ENCODE assay signal across 18 cellular contexts in the genomic region with DNA sequence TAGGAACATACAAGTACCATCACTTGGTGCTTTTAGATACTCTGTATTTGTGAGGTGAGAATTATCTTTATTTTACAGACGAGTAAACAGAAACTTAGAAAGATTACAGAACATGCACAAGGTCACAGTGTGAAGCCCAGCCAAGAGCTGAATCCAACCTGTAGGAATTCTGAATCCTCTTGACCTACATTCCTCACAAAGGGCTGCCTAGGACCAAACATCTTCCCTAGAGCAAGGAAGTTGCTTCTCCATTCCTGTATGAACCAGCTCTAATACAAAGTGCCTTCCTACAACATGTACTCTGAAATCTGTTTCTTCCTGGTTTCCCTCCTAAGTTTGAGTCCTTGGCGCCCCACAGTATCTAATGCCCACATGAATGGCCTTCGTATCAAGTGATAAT. TPM values are rescaled to one million over a fixed set of nuclear protein-coding genes. Genes with fewer than 3 reads are reported as not detected.
A peak's percentile ranks its signal among the peaks of the same experiment; 100 is the strongest.
DNase-seq lines count a peak whose midpoint lies in the region; ATAC-seq and TF ChIP-seq lines count a peak whose summit lies in the region.
"Had no signal": no experiment of that assay in that cellular context is flagged by ENCODE, and none has a peak within 500 bp of the region (broad histone marks: within the 10 kb centered on the region; RNA-seq: fewer than 3 reads in every experiment).

No MANE protein-coding gene starts in this region.

- intact Hi-C loops in psoas muscle (cut with DNase I), result loop anchor here in 1 of 2 donors (5.0 kb wide), 1 partner anchor 192 kb away; a partner anchor contains a TSS

- no peaks in the 10 kb centered on the region for H3K9me3 ChIP-seq in HUES64 (ENCODE audit: insufficient read depth, low read depth, low read length)
- no peaks in the 10 kb centered on the region for H3K9me3 ChIP-seq in muscle layer of duodenum (ENCODE audit: control insufficient read depth in 1 of 2, low read length in 2 of 2)
- H3K9me3 ChIP-seq in psoas muscle, result no peaks in the 10 kb centered on the region
- H3K9me3 ChIP-seq: colonic mucosa, Peyer's patch, thoracic aorta had no signal

- no peaks in the 10 kb centered on the region for H3K27me3 ChIP-seq in HUES64 (ENCODE audit: insufficient read depth, low read length)
- no peaks in the 10 kb centered on the region for H3K27me3 ChIP-seq in muscle layer of duodenum (ENCODE audit: low read depth, low read length)
- peaks cover 0 to 41% (median 9%) of the 10 kb centered on the region in 3 donors for H3K27me3 ChIP-seq in psoas muscle (ENCODE audit: insufficient read depth in 3 of 3, low read length in 2 of 3)
- H3K27me3 ChIP-seq: colonic mucosa had no signal

- TF ChIP-seq CTCF in psoas muscle (IDR thresholded peaks at IDR 0.05), result no peak

- in situ Hi-C loops in Caki2 (cut with HindIII; ENCODE audit: low pct_unique_long_range_greater_than_20kb, low sequenced_read_pairs), result no loop called here

- DNase-seq in Caki2 (ENCODE audit: low read depth), result peak; percentile 33
- DNase-seq in cerebellar cortex (ENCODE audit: low spot score), result peak; percentile 25
- no peak for DNase-seq in DMS79 (lab: John Stamatoyannopoulos, UW)
- DNase-seq in psoas muscle, result no peak
- DNase-seq in retina, result no peak
- DNase-seq: activated CD4-positive, alpha-beta T cell treated with anti-CD3 and anti-CD28 coated beads for 4 hours; activated T-cell treated with anti-CD3 and anti-CD28 coated beads, Interleukin-2, amount 50 U/mL, for 72 hours; colonic mucosa; DMS 273 treated with DMSO at 0.1 percent for 48 hours; NCI-H1105 treated with DMSO at 0.1 percent for 48 hours; NCI-H345; nucleus accumbens; Peyer's patch had no signal

- H3K4me1 ChIP-seq in HUES64 (ENCODE audit: insufficient read depth, low read length) (peaks cover 33% of the 10 kb centered on the region), muscle layer of duodenum (ENCODE audit: control insufficient read depth in 1 of 2, insufficient read depth in 2 of 2, low read length in 2 of 2) (peaks cover 5 to 31% of the 10 kb centered on the region in 2 donors), psoas muscle (peaks cover 7% of the 10 kb centered on the region)
- H3K4me1 ChIP-seq: colonic mucosa had no signal

- H3K9ac ChIP-seq in HUES64 (ENCODE audit: low read depth, low read length), result peak overlapping the region; percentile 45

- H3K4me3 ChIP-seq in HUES64 (ENCODE audit: low read length), result peak overlapping the region; percentile 99
- no peak overlapping the region for H3K4me3 ChIP-seq in muscle layer of duodenum (ENCODE audit: low read depth in 1 of 2, low read length in 2 of 2)
- H3K4me3 ChIP-seq in psoas muscle, result no peak overlapping the region
- H3K4me3 ChIP-seq: colonic mucosa, Peyer's patch, thoracic aorta had no signal

- 83% methylated on average over 3 of the region's 3 CpGs for WGBS in HUES64
- 73 to 76% (median 74%) methylated on average over 3 of the region's 3 CpGs for WGBS in psoas muscle, 3 donors

- no peak overlapping the region for H3K27ac ChIP-seq in HUES64 (ENCODE audit: low read depth, low read length)
- peak overlapping the region; percentile 11 for H3K27ac ChIP-seq in muscle layer of duodenum (ENCODE audit: low read length)
- no peak overlapping the region for H3K27ac ChIP-seq in psoas muscle
- H3K27ac ChIP-seq: colonic mucosa, Peyer's patch had no signal

- ATAC-seq in HG03196 (IDR thresholded peaks at IDR 0.05; ENCODE audit: unreplicated experiment), result no peak
- ATAC-seq in psoas muscle, result no peak
- ATAC-seq: activated T-cell treated with anti-CD3 and anti-CD28 coated beads, Interleukin-2, amount 50 U/mL, for 72 hours; esophagus mucosa had no signal

- H3K36me3 ChIP-seq in HUES64 (ENCODE audit: insufficient read depth, low read length), result peaks cover 11% of the 10 kb centered on the region; the same call in 1 of the 2 replicates
- H3K36me3 ChIP-seq in muscle layer of duodenum (ENCODE audit: control insufficient read depth in 1 of 2, insufficient read depth in 2 of 2, low read length in 2 of 2), result no peaks in the 10 kb centered on the region
- no peaks in the 10 kb centered on the region for H3K36me3 ChIP-seq in psoas muscle (ENCODE audit: insufficient read depth in 1 of 2, low read depth in 1 of 2)
- H3K36me3 ChIP-seq: colonic mucosa, Peyer's patch, thoracic aorta had no signal

RNA-seq across cellular contexts. Expression of a gene that starts 2.9 kb away (rescaled TPM):
- total RNA-seq in Caki2 (2014; rRNA removed; shearing (Covaris generic); ENCODE audit: low replicate concordance), result 23.9 and 68.1 TPM in 2 replicates
- 56.1 TPM for polyA plus RNA-seq in HUES64 (2013, experiment 1 of 2)
- polyA plus RNA-seq in HUES64 (2013, experiment 2 of 2), result 69.5 TPM
- total RNA-seq in psoas muscle, result 10 to 100 TPM in 1 of 4 donors, 1 to 10 TPM in 3; 4.8 to 10.4 (median 7.9) TPM
- 1 to 10 TPM; 2.6 to 4.2 (median 3.0) TPM for polyA plus RNA-seq in psoas muscle

Comparison
In these comparisons a context has a peak if more than half of its experiments do, and no peak if none do; other contexts are left out.
1. DNase-seq: peak in Caki2 (single experiment) and cerebellar cortex (single experiment); none in DMS79 (single experiment), psoas muscle (0 of 2) and retina (single experiment).